Comparison of ENCODE assay signal across 1 cellular context in the genomic region with DNA sequence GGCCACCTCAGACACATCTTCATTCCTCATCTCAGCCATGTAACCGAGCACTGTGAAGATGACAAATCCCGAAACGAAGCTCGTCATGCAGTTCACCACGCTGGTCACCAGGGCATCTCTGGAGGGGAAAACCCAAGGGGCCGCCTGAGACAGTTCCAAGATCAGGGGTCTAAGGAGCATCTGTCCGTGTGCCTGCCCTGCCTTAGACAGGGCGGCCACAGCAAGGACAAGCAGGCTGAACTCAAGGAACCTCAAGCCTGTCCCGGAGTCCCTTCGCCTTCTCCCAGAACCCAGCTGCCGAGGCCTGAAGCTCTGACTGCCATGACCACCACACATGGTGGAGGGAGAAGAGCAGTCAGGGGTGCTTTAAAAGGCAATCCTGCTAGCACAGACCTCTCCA.
TF ChIP-seq lines count a peak whose summit lies in the region.

No MANE protein-coding gene starts in this region.

TF ChIP-seq in GM23338, 12 proteins besides CTCF, POLR2A, EP300 and RAD21 (continued from another document):
- TF ChIP-seq ZNF462 (CRISPR knock-in tag; IDR thresholded peaks at IDR 0.05), result no peak
- TF ChIP-seq EZH2 (IDR thresholded peaks at IDR 0.05; ENCODE audit: low read depth, unreplicated experiment), result no peak
- no peak for TF ChIP-seq ETS1 (IDR thresholded peaks at IDR 0.05)
- TF ChIP-seq POLR2AphosphoS5 (IDR thresholded peaks at IDR 0.05; ENCODE audit: low read depth), result no peak
- TF ChIP-seq CREB1 (CRISPR knock-in tag; IDR thresholded peaks at IDR 0.05; ENCODE audit: low read depth), result no peak
- TF ChIP-seq JUNB (IDR thresholded peaks at IDR 0.05; ENCODE audit: unreplicated experiment), result no peak
- TF ChIP-seq ZNF114 (CRISPR knock-in tag; IDR thresholded peaks at IDR 0.05), result no peak
- TF ChIP-seq NANOG (IDR thresholded peaks at IDR 0.05; ENCODE audit: borderline replicate concordance), result no peak
